8 cellular contexts compared by ENCODE assay signal in genomic region chr10:124688889-124689670, GRCh38. TPM values are rescaled to one million over a fixed set of nuclear protein-coding genes. Genes with fewer than 3 reads are reported as not detected.
DNase-seq lines count a peak whose midpoint lies in the region; ATAC-seq lines count a peak whose summit lies in the region.

No MANE protein-coding gene starts in this region.

- H3K4me1 Mint-ChIP-seq in activated T-helper 2 cell treated with anti-CD3 and anti-CD28 coated beads, Interferon-gamma antibody, Interleukin-2, Interleukin-4, amounts not matched to agents 10 μg/mL and 5 μg/mL and 100 μg/mL, durations not matched to agents 14 hours and 24 hours and 36 hours (ENCODE audit: low read depth) = peaks cover 69% of the 10 kb centered on the region

- no peak overlapping the region for H3K9ac ChIP-seq in trophoblast cell (ENCODE audit: low read length)

- H3K27ac Mint-ChIP-seq in activated T-helper 2 cell treated with anti-CD3 and anti-CD28 coated beads, Interferon-gamma antibody, Interleukin-2, Interleukin-4, amounts not matched to agents 10 μg/mL and 5 μg/mL and 100 μg/mL, durations not matched to agents 14 hours and 24 hours and 36 hours = peak overlapping the region; percentile 80

- peak overlapping the region; percentile 26 for H3K4me3 Mint-ChIP-seq in activated T-helper 2 cell treated with anti-CD3 and anti-CD28 coated beads, Interferon-gamma antibody, Interleukin-2, Interleukin-4, amounts not matched to agents 10 μg/mL and 5 μg/mL and 100 μg/mL, durations not matched to agents 14 hours and 24 hours and 36 hours (ENCODE audit: low read depth)

- no peak overlapping the region for H2BK120ac ChIP-seq in trophoblast cell (ENCODE audit: insufficient read depth, low read length, poor library complexity)

- H3K36me3 ChIP-seq in trophoblast cell (ENCODE audit: control insufficient read depth in 1 of 2, insufficient read depth in 2 of 2, low read length in 2 of 2) = peaks cover 11 to 15% of the 10 kb centered on the region in 2 experiments

- no peak overlapping the region for H2AK5ac ChIP-seq in trophoblast cell (ENCODE audit: low read length)

- H2BK5ac ChIP-seq in trophoblast cell (ENCODE audit: low read depth, low read length, poor library complexity) = no peak overlapping the region

- peak overlapping the region; percentile 2 for H3K4me3 ChIP-seq in trophoblast cell (ENCODE audit: low read depth, low read length)

- no peak overlapping the region for H4K12ac ChIP-seq in trophoblast cell (ENCODE audit: low read depth, low read length)

- no peak overlapping the region for H3K18ac ChIP-seq in trophoblast cell (ENCODE audit: low read length)

- H3K14ac ChIP-seq in trophoblast cell (ENCODE audit: low read length) = no peak overlapping the region

- peaks cover 72% of the 10 kb centered on the region for H3K36me3 Mint-ChIP-seq in activated T-helper 2 cell treated with anti-CD3 and anti-CD28 coated beads, Interferon-gamma antibody, Interleukin-2, Interleukin-4, amounts not matched to agents 10 μg/mL and 5 μg/mL and 100 μg/mL, durations not matched to agents 14 hours and 24 hours and 36 hours (ENCODE audit: low read depth)

- H4K91ac ChIP-seq in trophoblast cell (ENCODE audit: low read depth, low read length) = no peak overlapping the region

- peaks cover 3% of the 10 kb centered on the region for H3K9me3 ChIP-seq in trophoblast cell (ENCODE audit: insufficient read depth, low read depth, low read length)

- H3K27me3 ChIP-seq in trophoblast cell (ENCODE audit: insufficient read depth, low read length) = no peaks in the 10 kb centered on the region

- H3K23ac ChIP-seq in trophoblast cell (ENCODE audit: low read length) = no peak overlapping the region

- ATAC-seq in GM19397 (IDR thresholded peaks at IDR 0.05; ENCODE audit: unreplicated experiment) = peak; percentile 82
- peak; percentile 85 for ATAC-seq in HG03159 (IDR thresholded peaks at IDR 0.05; ENCODE audit: unreplicated experiment)

- H3K27ac ChIP-seq in trophoblast cell (ENCODE audit: low read depth, low read length) = no peak overlapping the region

- H3K79me2 ChIP-seq in trophoblast cell (ENCODE audit: control insufficient read depth, insufficient read depth, low read length, poor library complexity) = no peaks in the 10 kb centered on the region

- WGBS in trophoblast cell (ENCODE audit: extremely low coverage, insufficient coverage, insufficient read length) = no CpG with 5 or more reads among the region's 12 CpGs

- intact Hi-C loops in activated T-helper 2 cell treated with anti-CD3 and anti-CD28 coated beads, Interferon-gamma antibody, Interleukin-2, Interleukin-4, amounts not matched to agents 10 μg/mL and 5 μg/mL and 100 μg/mL, durations not matched to agents 14 hours and 24 hours and 36 hours (cut with micrococcal nuclease) = loop anchor here (1.0 to 2.0 kb wide), 9 partner anchors 9 to 75 kb away; no protein-coding TSS in a partner anchor

- H3K79me1 ChIP-seq in trophoblast cell (ENCODE audit: low read length) = peaks cover 5% of the 10 kb centered on the region

- no peak overlapping the region for H3K4me2 ChIP-seq in trophoblast cell (ENCODE audit: low read length)

- DNase-seq in activated T-helper 2 cell treated with anti-CD3 and anti-CD28 coated beads, Interferon-gamma antibody, Interleukin-2, Interleukin-4, amounts not matched to agents 10 μg/mL and 5 μg/mL and 100 μg/mL, durations not matched to agents 14 hours and 24 hours and 36 hours (ENCODE audit: low spot score) = peak; percentile 48
- DNase-seq in trophoblast cell (no peak), DMS153 (lab: John Stamatoyannopoulos, UW) (no peak), ureter (ENCODE audit: low spot score) (no peak), HuH-7 (ENCODE audit: low spot score) (no peak), NCI-H226 (no peak)

- no peak overlapping the region for H2AFZ ChIP-seq in trophoblast cell (ENCODE audit: insufficient read depth, low read length, poor library complexity)

- H3K9me3 Mint-ChIP-seq in activated T-helper 2 cell treated with anti-CD3 and anti-CD28 coated beads, Interferon-gamma antibody, Interleukin-2, Interleukin-4, amounts not matched to agents 10 μg/mL and 5 μg/mL and 100 μg/mL, durations not matched to agents 14 hours and 24 hours and 36 hours = no peaks in the 10 kb centered on the region

- H2BK12ac ChIP-seq in trophoblast cell (ENCODE audit: low read length) = no peak overlapping the region

- no peaks in the 10 kb centered on the region for H3K27me3 Mint-ChIP-seq in activated T-helper 2 cell treated with anti-CD3 and anti-CD28 coated beads, Interferon-gamma antibody, Interleukin-2, Interleukin-4, amounts not matched to agents 10 μg/mL and 5 μg/mL and 100 μg/mL, durations not matched to agents 14 hours and 24 hours and 36 hours (ENCODE audit: low read depth)

- H3K4ac ChIP-seq in trophoblast cell (ENCODE audit: low read depth, low read length) = no peak overlapping the region

- no peak overlapping the region for H4K8ac ChIP-seq in trophoblast cell (ENCODE audit: low read depth, low read length)

- H3K4me1 ChIP-seq in trophoblast cell (ENCODE audit: control insufficient read depth in 1 of 2, insufficient read depth in 2 of 2, low read length in 2 of 2) = peaks cover 1 to 4% of the 10 kb centered on the region in 2 experiments

RNA-seq across cellular contexts. Expression of gene FAM53B, which starts 55.1 kb away (rescaled TPM):
- total RNA-seq in activated T-helper 2 cell treated with anti-CD3 and anti-CD28 coated beads, Interferon-gamma antibody, Interleukin-2, Interleukin-4, amounts not matched to agents 10 μg/mL and 5 μg/mL and 100 μg/mL, durations not matched to agents 14 hours and 24 hours and 36 hours = 18.1 and 19.3 TPM in 2 replicates
- 5.8 and 6.2 TPM in 2 replicates for polyA plus RNA-seq in trophoblast cell (2013)
- 38.8 TPM for total RNA-seq in ureter
